ENCODE assay signal across 9 cellular contexts in genomic region chr5:10602031-10602806, GRCh38. TPM values are rescaled to one million over a fixed set of nuclear protein-coding genes. Genes with fewer than 3 reads are reported as not detected.
A peak's percentile ranks its signal among the peaks of the same experiment; 100 is the strongest.
DNase-seq lines count a peak whose midpoint lies in the region; ATAC-seq and TF ChIP-seq lines count a peak whose summit lies in the region.
"Had no signal": no experiment of that assay in that cellular context is flagged by ENCODE, and none has a peak within 500 bp of the region (broad histone marks: within the 10 kb centered on the region; RNA-seq: fewer than 3 reads in every experiment).

No MANE protein-coding gene starts in this region.

- WGBS in esophagus muscularis mucosa, result 76% methylated on average over 15 of the region's 15 CpGs

- ATAC-seq in RWPE2 (ENCODE audit: low read depth) (no peak), GM21447 (IDR thresholded peaks at IDR 0.05; ENCODE audit: unreplicated experiment) (no peak), HG03354 (IDR thresholded peaks at IDR 0.05; ENCODE audit: poor library complexity, severe bottlenecking, unreplicated experiment) (no peak)

- H3K4me1 ChIP-seq in RWPE2 (ENCODE audit: insufficient read depth, poor library complexity, severe bottlenecking), result peaks cover 34% of the 10 kb centered on the region
- peaks cover 20 to 24% (median 21%) of the 10 kb centered on the region in 4 donors for H3K4me1 ChIP-seq in esophagus muscularis mucosa
- peaks cover 25% of the 10 kb centered on the region for H3K4me1 ChIP-seq in osteoblast (ENCODE audit: insufficient read depth, low read length)

- H2AFZ ChIP-seq in osteoblast (ENCODE audit: low read length), result no peak overlapping the region

- H3K79me2 ChIP-seq in osteoblast (ENCODE audit: insufficient read depth, low read length), result no peaks in the 10 kb centered on the region

- intact Hi-C loops in esophagus muscularis mucosa (cut with DNase I), result no loop called here

- peak; percentile 64 for DNase-seq in Ammon's horn (ENCODE audit: low spot score)
- no peak for DNase-seq in RWPE2 (ENCODE audit: low spot score)
- DNase-seq in esophagus muscularis mucosa (ENCODE audit: extremely low spot score), result no peak
- no peak for DNase-seq in osteoblast (ENCODE audit: insufficient read length, low spot score, missing footprints)
- no peak for DNase-seq in KG1 (lab: John Stamatoyannopoulos, UW)
- DNase-seq in NCI-H1436 (lab: John Stamatoyannopoulos, UW), result no peak
- DNase-seq: AML-193 had no signal

- H4K20me1 ChIP-seq in osteoblast (ENCODE audit: insufficient read depth, low read length), result no peaks in the 10 kb centered on the region

- TF ChIP-seq CTCF in RWPE2 (IDR thresholded peaks at IDR 0.05; ENCODE audit: poor library complexity, severe bottlenecking), result no peak
- no peak for TF ChIP-seq CTCF in esophagus muscularis mucosa (IDR thresholded peaks at IDR 0.05)
- no peak for TF ChIP-seq CTCF in osteoblast (IDR thresholded peaks at IDR 0.05; ENCODE audit: extremely low read depth, low read depth, low read length)

- no peaks in the 10 kb centered on the region for H3K36me3 ChIP-seq in RWPE2 (ENCODE audit: low read depth)
- H3K36me3 ChIP-seq in esophagus muscularis mucosa, result no peaks in the 10 kb centered on the region
- no peaks in the 10 kb centered on the region for H3K36me3 ChIP-seq in osteoblast (ENCODE audit: insufficient read depth, low read length)

- H3K4me2 ChIP-seq in osteoblast (ENCODE audit: insufficient read depth, low read length), result peak overlapping the region; percentile 73

- H3K4me3 ChIP-seq in RWPE2 (ENCODE audit: severe bottlenecking) (no peak overlapping the region), esophagus muscularis mucosa (no peak overlapping the region), osteoblast (ENCODE audit: insufficient read depth, low read length) (peak overlapping the region; percentile 40)

- H3K9me3 ChIP-seq in RWPE2 (ENCODE audit: severe bottlenecking), result no peaks in the 10 kb centered on the region
- H3K9me3 ChIP-seq in esophagus muscularis mucosa, result no peaks in the 10 kb centered on the region
- H3K9me3 ChIP-seq in osteoblast (ENCODE audit: low read depth, low read length), result no peaks in the 10 kb centered on the region

- H3K27me3 ChIP-seq in RWPE2 (ENCODE audit: insufficient read depth, poor library complexity, severe bottlenecking), result no peaks in the 10 kb centered on the region
- H3K27me3 ChIP-seq in esophagus muscularis mucosa, result no peaks in the 10 kb centered on the region
- no peaks in the 10 kb centered on the region for H3K27me3 ChIP-seq in osteoblast (ENCODE audit: insufficient read depth, low read length)

- no peak for TF ChIP-seq POLR2A in esophagus muscularis mucosa (IDR thresholded peaks at IDR 0.05; ENCODE audit: low read depth)

- peak overlapping the region; percentile 61 for H3K27ac ChIP-seq in RWPE2 (ENCODE audit: poor library complexity, severe bottlenecking)
- H3K27ac ChIP-seq in esophagus muscularis mucosa (replicated peaks in 1 of 4), result peak overlapping the region; percentile 64 to 73 (median 68)
- H3K27ac ChIP-seq in osteoblast (ENCODE audit: low read depth, low read length), result peak overlapping the region; percentile 52

- TF ChIP-seq EP300 in esophagus muscularis mucosa (IDR thresholded peaks at IDR 0.05), result no peak

RNA-seq across cellular contexts. Expression of gene ANKRD33B, which starts 38.3 kb away (rescaled TPM):
- total RNA-seq in esophagus muscularis mucosa (1 to 10 TPM; 4.6 to 8.2 (median 6.7) TPM), osteoblast (5.1 and 5.6 TPM in 2 replicates)
